In the genomic region with DNA sequence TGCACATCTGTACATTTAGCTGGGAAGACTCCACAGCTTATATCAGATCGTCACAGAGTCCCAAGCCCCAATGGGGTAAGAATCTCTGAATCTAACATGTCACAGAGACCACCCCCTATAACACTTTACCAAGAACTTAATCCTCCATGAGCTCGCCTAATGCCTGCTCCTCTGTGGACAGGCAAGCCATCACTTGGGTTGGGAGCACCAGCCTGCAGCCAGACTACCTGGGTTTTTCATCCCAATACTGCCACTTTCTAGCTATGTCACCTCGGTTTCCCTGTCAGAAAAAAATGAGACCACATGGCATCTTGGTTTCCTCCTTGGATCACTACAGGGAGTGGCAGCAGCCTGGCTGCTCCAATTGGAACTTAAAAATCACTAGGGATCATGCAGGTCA, we compare ENCODE assay signal across 1 cellular context.
TF ChIP-seq lines count a peak whose summit lies in the region.

No MANE protein-coding gene starts in this region.

TF ChIP-seq in A549, 52 proteins besides CTCF, POLR2A, EP300 and RAD21:
- TF ChIP-seq, protein P1, sequence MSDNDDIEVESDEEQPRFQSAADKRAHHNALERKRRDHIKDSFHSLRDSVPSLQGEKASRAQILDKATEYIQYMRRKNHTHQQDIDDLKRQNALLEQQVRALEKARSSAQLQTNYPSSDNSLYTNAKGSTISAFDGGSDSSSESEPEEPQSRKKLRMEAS (IDR thresholded peaks at IDR 0.05) = no peak
- TF ChIP-seq HOXB5 (CRISPR knock-in tag; IDR thresholded peaks at IDR 0.05) (no peak), TFCP2L1 (CRISPR knock-in tag; IDR thresholded peaks at IDR 0.05) (no peak), POLR2AphosphoS2 (conservative IDR thresholded peaks at IDR 0.05; ENCODE audit: low read length) (no peak), KDM1A (IDR thresholded peaks at IDR 0.05; ENCODE audit: low read depth) (no peak), HOXB13 (CRISPR knock-in tag; IDR thresholded peaks at IDR 0.05; ENCODE audit: low read depth) (no peak)
